Comparison of ENCODE assay signal across 21 cellular contexts in the genomic region with DNA sequence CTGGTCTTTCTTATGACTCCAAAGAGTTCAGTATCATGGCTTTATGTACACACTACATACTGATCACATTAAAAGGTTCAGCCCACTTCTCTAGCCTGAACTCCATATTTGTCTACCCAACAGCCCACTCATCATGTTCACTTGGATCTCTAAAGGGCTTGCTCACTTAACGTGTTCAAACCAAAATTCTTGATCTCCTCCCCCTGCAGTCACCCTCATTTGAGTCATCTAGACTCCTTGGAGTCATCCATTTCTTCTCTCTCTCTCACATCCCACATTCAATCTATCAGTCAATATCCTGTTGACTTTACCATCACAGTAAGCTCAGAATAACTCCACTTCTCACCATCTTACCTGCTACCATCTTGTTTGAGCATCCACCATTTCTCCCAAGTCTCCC.
DNase-seq lines count a peak whose midpoint lies in the region; ATAC-seq, FAIRE-seq and TF ChIP-seq lines count a peak whose summit lies in the region.
"Had no signal": no experiment of that assay in that cellular context is flagged by ENCODE, and none has a peak within 500 bp of the region (broad histone marks: within the 10 kb centered on the region; RNA-seq: fewer than 3 reads in every experiment).

No MANE protein-coding gene starts in this region.

- peak; percentile 43 to 75 for ATAC-seq in activated T-cell treated with anti-CD3 and anti-CD28 coated beads, Interleukin-2, amount 50 U/mL, for 72 hours (replicated peaks in 1 of 2)
- ATAC-seq in stimulated activated effector memory CD8-positive, alpha-beta T cell treated with anti-CD3 and anti-CD28 coated beads, Interleukin-12 subunit alpha, Interleukin-12 subunit beta, amount 100 ng/mL, for 72 hours: peak; percentile 83
- ATAC-seq in GM18870 (IDR thresholded peaks at IDR 0.05; ENCODE audit: unreplicated experiment): no peak
- no peak for ATAC-seq in CD4-positive, alpha-beta T cell (ENCODE audit: poor library complexity)
- ATAC-seq: GM12878 had no signal

- H3K4me1 Mint-ChIP-seq in activated T-cell treated with anti-CD3 and anti-CD28 coated beads, Interleukin-2, amount 50 U/mL, for 72 hours (ENCODE audit: low read depth): peaks cover 5% of the 10 kb centered on the region
- peaks cover 13% of the 10 kb centered on the region for H3K4me1 Mint-ChIP-seq in stimulated activated effector memory CD8-positive, alpha-beta T cell treated with anti-CD3 and anti-CD28 coated beads, Interleukin-12 subunit alpha, Interleukin-12 subunit beta, amount 100 ng/mL, for 72 hours
- H3K4me1 Mint-ChIP-seq in CD4-positive, alpha-beta T cell (ENCODE audit: low read depth): peaks cover 3% of the 10 kb centered on the region
- H3K4me1 Mint-ChIP-seq: CD8-positive, alpha-beta memory T cell had no signal

- no peak for FAIRE-seq in bronchial epithelial cell (lab: Jason Lieb, UNC)
- FAIRE-seq: D721Med, GM12878, GM18507, GM19239, H1 had no signal

- H3K4me3 Mint-ChIP-seq in activated T-cell treated with anti-CD3 and anti-CD28 coated beads, Interleukin-2, amount 50 U/mL, for 72 hours: no peak overlapping the region
- H3K4me3 Mint-ChIP-seq in stimulated activated effector memory CD8-positive, alpha-beta T cell treated with anti-CD3 and anti-CD28 coated beads, Interleukin-12 subunit alpha, Interleukin-12 subunit beta, amount 100 ng/mL, for 72 hours: no peak overlapping the region
- H3K4me3 Mint-ChIP-seq in CD4-positive, alpha-beta T cell: no peak overlapping the region
- H3K4me3 Mint-ChIP-seq: CD8-positive, alpha-beta memory T cell had no signal

- H3K36me3 Mint-ChIP-seq in activated T-cell treated with anti-CD3 and anti-CD28 coated beads, Interleukin-2, amount 50 U/mL, for 72 hours (ENCODE audit: insufficient read depth in 2 of 2): no peaks in the 10 kb centered on the region
- H3K36me3 Mint-ChIP-seq in stimulated activated effector memory CD8-positive, alpha-beta T cell treated with anti-CD3 and anti-CD28 coated beads, Interleukin-12 subunit alpha, Interleukin-12 subunit beta, amount 100 ng/mL, for 72 hours: no peaks in the 10 kb centered on the region
- no peaks in the 10 kb centered on the region for H3K36me3 Mint-ChIP-seq in CD4-positive, alpha-beta T cell (ENCODE audit: low read depth)

- peaks cover 6% of the 10 kb centered on the region in 2 donors for H3K9me3 Mint-ChIP-seq in activated T-cell treated with anti-CD3 and anti-CD28 coated beads, Interleukin-2, amount 50 U/mL, for 72 hours
- no peaks in the 10 kb centered on the region for H3K9me3 Mint-ChIP-seq in stimulated activated effector memory CD8-positive, alpha-beta T cell treated with anti-CD3 and anti-CD28 coated beads, Interleukin-12 subunit alpha, Interleukin-12 subunit beta, amount 100 ng/mL, for 72 hours
- H3K9me3 Mint-ChIP-seq in CD4-positive, alpha-beta T cell: no peaks in the 10 kb centered on the region
- H3K9me3 Mint-ChIP-seq: CD8-positive, alpha-beta memory T cell had no signal

- no peak overlapping the region for H3K27ac ChIP-seq in CD4-positive, alpha-beta T cell (ENCODE audit: low read depth, low read length)
- H3K27ac ChIP-seq: GM23248 had no signal

- POLR2A ChIA-PET in CD4-positive, alpha-beta T cell (lab: Charles Lee): no interaction called here

- intact Hi-C loops in CD4-positive, alpha-beta T cell (cut with DNase I, micrococcal nuclease): no loop called here

- TF ChIP-seq CTCF in bronchial epithelial cell (IDR thresholded peaks at IDR 0.05; ENCODE audit: insufficient read depth, low read length, severe bottlenecking): no peak
- TF ChIP-seq CTCF in CD4-positive, alpha-beta T cell (IDR thresholded peaks at IDR 0.05): no peak

- CTCF ChIA-PET in CD4-positive, alpha-beta T cell (lab: Charles Lee): no interaction called here

- H3K36me3 ChIP-seq in bronchial epithelial cell (ENCODE audit: control insufficient read depth, insufficient read depth, low read length): no peaks in the 10 kb centered on the region

- H3K27me3 Mint-ChIP-seq in activated T-cell treated with anti-CD3 and anti-CD28 coated beads, Interleukin-2, amount 50 U/mL, for 72 hours (ENCODE audit: low read depth): peaks cover 8% of the 10 kb centered on the region
- no peaks in the 10 kb centered on the region for H3K27me3 Mint-ChIP-seq in CD4-positive, alpha-beta T cell

- H3K27me3 ChIP-seq in bronchial epithelial cell (ENCODE audit: control insufficient read depth, insufficient read depth, low read length): peaks cover 1% of the 10 kb centered on the region
- no peaks in the 10 kb centered on the region for H3K27me3 ChIP-seq in CD4-positive, alpha-beta T cell (ENCODE audit: control insufficient read depth, insufficient read depth, low read length)

- H3K4me3 ChIP-seq in bronchial epithelial cell (ENCODE audit: low read depth, low read length): no peak overlapping the region
- H3K4me3 ChIP-seq: GM12878, GM23248 had no signal

- no peak for DNase-seq in activated T-cell treated with anti-CD3 and anti-CD28 coated beads, Interleukin-2, amount 50 U/mL, for 72 hours
- no peak for DNase-seq in activated T-cell treated with anti-CD3 and anti-CD28 coated beads, Interleukin-2, amount 50 U/mL, for 48 hours
- DNase-seq in bronchial epithelial cell (ENCODE audit: low read depth) (peak; percentile 25), NCI-H69 (lab: John Stamatoyannopoulos, UW) (no peak)
- DNase-seq in stimulated activated effector memory CD8-positive, alpha-beta T cell treated with anti-CD3 and anti-CD28 coated beads, Interleukin-12 subunit alpha, Interleukin-12 subunit beta, amount 100 ng/mL, for 72 hours (ENCODE audit: low spot score in 2 of 2): no peak
- no peak for DNase-seq in CD4-positive, alpha-beta T cell
- DNase-seq: C1 segment of cervical spinal cord; CD8-positive, alpha-beta memory T cell; DMS 273 treated with DMSO at 0.1 percent for 48 hours; DMS79; EL; GDM1; GM23248; H7; HCEC 1CT had no signal

- H3K27ac Mint-ChIP-seq in activated T-cell treated with anti-CD3 and anti-CD28 coated beads, Interleukin-2, amount 50 U/mL, for 72 hours: no peak overlapping the region
- H3K27ac Mint-ChIP-seq in stimulated activated effector memory CD8-positive, alpha-beta T cell treated with anti-CD3 and anti-CD28 coated beads, Interleukin-12 subunit alpha, Interleukin-12 subunit beta, amount 100 ng/mL, for 72 hours: no peak overlapping the region
- no peak overlapping the region for H3K27ac Mint-ChIP-seq in CD4-positive, alpha-beta T cell
- H3K27ac Mint-ChIP-seq: CD8-positive, alpha-beta memory T cell had no signal

- no peaks in the 10 kb centered on the region for H3K9me3 ChIP-seq in CD4-positive, alpha-beta T cell (ENCODE audit: control insufficient read depth, low read length)

Comparison
In these comparisons a context has a peak if more than half of its experiments do, and no peak if none do; other contexts are left out.
1. ATAC-seq: peak in activated T-cell treated with anti-CD3 and anti-CD28 coated beads, Interleukin-2, amount 50 U/mL, for 72 hours (2 of 2) and stimulated activated effector memory CD8-positive, alpha-beta T cell treated with anti-CD3 and anti-CD28 coated beads, Interleukin-12 subunit alpha, Interleukin-12 subunit beta, amount 100 ng/mL, for 72 hours (single experiment); none in GM18870 (single experiment) and CD4-positive, alpha-beta T cell (single experiment).